In the genomic region with DNA sequence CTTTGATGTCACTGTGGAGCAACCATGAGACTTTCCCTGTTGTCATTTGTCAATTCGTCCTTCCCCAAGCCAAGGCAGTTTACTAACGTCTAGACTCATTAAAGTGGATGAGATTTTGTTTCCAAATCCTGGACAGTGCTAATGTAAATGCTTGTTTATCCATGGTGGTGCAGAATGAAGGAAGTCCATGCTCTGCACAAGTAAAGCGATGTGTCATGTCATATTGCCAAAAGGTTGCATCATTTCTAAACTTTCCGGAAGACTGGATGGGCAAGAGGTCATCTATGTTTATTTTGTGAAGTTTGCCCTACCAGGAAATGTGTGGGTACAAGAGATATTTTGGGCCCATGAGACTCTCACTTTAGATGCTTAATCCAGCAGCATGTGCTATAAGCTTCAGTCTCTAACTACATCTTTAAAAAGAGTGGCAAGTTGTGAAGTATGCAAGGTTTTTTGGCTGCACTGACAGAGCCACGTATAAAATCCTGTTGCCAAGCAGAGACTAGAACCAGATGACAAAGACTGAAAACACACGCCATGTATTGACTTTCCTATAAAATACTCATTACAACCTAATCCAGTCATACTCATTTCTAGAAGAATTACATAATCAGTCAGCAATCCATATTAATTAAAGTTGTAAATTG, we compare ENCODE assay signal across 1 cellular context.
TF ChIP-seq lines count a peak whose summit lies in the region.

No MANE protein-coding gene starts in this region.

TF ChIP-seq in K562, 482 proteins besides CTCF, POLR2A, EP300 and RAD21 (continued from another document and continues in another):
- no peak; the same call in 1 of the 2 replicates for TF ChIP-seq KHSRP (IDR thresholded peaks at IDR 0.05)
- TF ChIP-seq PHTF2 (CRISPR knock-in tag; IDR thresholded peaks at IDR 0.05): 0 out of 2 replicates have a peak, but pooled peaks have one; percentile 72
- TF ChIP-seq SAFB (IDR thresholded peaks at IDR 0.05; ENCODE audit: borderline replicate concordance, low read depth, low read length): no peak
- TF ChIP-seq, protein P1, sequence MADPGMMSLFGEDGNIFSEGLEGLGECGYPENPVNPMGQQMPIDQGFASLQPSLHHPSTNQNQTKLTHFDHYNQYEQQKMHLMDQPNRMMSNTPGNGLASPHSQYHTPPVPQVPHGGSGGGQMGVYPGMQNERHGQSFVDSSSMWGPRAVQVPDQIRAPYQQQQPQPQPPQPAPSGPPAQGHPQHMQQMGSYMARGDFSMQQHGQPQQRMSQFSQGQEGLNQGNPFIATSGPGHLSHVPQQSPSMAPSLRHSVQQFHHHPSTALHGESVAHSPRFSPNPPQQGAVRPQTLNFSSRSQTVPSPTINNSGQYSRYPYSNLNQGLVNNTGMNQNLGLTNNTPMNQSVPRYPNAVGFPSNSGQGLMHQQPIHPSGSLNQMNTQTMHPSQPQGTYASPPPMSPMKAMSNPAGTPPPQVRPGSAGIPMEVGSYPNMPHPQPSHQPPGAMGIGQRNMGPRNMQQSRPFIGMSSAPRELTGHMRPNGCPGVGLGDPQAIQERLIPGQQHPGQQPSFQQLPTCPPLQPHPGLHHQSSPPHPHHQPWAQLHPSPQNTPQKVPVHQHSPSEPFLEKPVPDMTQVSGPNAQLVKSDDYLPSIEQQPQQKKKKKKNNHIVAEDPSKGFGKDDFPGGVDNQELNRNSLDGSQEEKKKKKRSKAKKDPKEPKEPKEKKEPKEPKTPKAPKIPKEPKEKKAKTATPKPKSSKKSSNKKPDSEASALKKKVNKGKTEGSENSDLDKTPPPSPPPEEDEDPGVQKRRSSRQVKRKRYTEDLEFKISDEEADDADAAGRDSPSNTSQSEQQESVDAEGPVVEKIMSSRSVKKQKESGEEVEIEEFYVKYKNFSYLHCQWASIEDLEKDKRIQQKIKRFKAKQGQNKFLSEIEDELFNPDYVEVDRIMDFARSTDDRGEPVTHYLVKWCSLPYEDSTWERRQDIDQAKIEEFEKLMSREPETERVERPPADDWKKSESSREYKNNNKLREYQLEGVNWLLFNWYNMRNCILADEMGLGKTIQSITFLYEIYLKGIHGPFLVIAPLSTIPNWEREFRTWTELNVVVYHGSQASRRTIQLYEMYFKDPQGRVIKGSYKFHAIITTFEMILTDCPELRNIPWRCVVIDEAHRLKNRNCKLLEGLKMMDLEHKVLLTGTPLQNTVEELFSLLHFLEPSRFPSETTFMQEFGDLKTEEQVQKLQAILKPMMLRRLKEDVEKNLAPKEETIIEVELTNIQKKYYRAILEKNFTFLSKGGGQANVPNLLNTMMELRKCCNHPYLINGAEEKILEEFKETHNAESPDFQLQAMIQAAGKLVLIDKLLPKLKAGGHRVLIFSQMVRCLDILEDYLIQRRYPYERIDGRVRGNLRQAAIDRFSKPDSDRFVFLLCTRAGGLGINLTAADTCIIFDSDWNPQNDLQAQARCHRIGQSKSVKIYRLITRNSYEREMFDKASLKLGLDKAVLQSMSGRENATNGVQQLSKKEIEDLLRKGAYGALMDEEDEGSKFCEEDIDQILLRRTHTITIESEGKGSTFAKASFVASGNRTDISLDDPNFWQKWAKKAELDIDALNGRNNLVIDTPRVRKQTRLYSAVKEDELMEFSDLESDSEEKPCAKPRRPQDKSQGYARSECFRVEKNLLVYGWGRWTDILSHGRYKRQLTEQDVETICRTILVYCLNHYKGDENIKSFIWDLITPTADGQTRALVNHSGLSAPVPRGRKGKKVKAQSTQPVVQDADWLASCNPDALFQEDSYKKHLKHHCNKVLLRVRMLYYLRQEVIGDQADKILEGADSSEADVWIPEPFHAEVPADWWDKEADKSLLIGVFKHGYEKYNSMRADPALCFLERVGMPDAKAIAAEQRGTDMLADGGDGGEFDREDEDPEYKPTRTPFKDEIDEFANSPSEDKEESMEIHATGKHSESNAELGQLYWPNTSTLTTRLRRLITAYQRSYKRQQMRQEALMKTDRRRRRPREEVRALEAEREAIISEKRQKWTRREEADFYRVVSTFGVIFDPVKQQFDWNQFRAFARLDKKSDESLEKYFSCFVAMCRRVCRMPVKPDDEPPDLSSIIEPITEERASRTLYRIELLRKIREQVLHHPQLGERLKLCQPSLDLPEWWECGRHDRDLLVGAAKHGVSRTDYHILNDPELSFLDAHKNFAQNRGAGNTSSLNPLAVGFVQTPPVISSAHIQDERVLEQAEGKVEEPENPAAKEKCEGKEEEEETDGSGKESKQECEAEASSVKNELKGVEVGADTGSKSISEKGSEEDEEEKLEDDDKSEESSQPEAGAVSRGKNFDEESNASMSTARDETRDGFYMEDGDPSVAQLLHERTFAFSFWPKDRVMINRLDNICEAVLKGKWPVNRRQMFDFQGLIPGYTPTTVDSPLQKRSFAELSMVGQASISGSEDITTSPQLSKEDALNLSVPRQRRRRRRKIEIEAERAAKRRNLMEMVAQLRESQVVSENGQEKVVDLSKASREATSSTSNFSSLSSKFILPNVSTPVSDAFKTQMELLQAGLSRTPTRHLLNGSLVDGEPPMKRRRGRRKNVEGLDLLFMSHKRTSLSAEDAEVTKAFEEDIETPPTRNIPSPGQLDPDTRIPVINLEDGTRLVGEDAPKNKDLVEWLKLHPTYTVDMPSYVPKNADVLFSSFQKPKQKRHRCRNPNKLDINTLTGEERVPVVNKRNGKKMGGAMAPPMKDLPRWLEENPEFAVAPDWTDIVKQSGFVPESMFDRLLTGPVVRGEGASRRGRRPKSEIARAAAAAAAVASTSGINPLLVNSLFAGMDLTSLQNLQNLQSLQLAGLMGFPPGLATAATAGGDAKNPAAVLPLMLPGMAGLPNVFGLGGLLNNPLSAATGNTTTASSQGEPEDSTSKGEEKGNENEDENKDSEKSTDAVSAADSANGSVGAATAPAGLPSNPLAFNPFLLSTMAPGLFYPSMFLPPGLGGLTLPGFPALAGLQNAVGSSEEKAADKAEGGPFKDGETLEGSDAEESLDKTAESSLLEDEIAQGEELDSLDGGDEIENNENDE (IDR thresholded peaks at IDR 0.05; ENCODE audit: low read depth, low read length): no peak
- no peak for TF ChIP-seq TSC22D4 (tag; IDR thresholded peaks at IDR 0.05)
- TF ChIP-seq, protein P2, sequence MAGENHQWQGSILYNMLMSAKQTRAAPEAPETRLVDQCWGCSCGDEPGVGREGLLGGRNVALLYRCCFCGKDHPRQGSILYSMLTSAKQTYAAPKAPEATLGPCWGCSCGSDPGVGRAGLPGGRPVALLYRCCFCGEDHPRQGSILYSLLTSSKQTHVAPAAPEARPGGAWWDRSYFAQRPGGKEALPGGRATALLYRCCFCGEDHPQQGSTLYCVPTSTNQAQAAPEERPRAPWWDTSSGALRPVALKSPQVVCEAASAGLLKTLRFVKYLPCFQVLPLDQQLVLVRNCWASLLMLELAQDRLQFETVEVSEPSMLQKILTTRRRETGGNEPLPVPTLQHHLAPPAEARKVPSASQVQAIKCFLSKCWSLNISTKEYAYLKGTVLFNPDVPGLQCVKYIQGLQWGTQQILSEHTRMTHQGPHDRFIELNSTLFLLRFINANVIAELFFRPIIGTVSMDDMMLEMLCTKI (IDR thresholded peaks at IDR 0.05; ENCODE audit: partially characterized antibody): no peak
- TF ChIP-seq, protein P3, sequence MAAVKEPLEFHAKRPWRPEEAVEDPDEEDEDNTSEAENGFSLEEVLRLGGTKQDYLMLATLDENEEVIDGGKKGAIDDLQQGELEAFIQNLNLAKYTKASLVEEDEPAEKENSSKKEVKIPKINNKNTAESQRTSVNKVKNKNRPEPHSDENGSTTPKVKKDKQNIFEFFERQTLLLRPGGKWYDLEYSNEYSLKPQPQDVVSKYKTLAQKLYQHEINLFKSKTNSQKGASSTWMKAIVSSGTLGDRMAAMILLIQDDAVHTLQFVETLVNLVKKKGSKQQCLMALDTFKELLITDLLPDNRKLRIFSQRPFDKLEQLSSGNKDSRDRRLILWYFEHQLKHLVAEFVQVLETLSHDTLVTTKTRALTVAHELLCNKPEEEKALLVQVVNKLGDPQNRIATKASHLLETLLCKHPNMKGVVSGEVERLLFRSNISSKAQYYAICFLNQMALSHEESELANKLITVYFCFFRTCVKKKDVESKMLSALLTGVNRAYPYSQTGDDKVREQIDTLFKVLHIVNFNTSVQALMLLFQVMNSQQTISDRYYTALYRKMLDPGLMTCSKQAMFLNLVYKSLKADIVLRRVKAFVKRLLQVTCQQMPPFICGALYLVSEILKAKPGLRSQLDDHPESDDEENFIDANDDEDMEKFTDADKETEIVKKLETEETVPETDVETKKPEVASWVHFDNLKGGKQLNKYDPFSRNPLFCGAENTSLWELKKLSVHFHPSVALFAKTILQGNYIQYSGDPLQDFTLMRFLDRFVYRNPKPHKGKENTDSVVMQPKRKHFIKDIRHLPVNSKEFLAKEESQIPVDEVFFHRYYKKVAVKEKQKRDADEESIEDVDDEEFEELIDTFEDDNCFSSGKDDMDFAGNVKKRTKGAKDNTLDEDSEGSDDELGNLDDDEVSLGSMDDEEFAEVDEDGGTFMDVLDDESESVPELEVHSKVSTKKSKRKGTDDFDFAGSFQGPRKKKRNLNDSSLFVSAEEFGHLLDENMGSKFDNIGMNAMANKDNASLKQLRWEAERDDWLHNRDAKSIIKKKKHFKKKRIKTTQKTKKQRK (IDR thresholded peaks at IDR 0.05; ENCODE audit: borderline replicate concordance, low read depth, low read length): no peak
- no peak for TF ChIP-seq CBX1 (IDR thresholded peaks at IDR 0.05; ENCODE audit: low read depth)
- TF ChIP-seq CBFA2T3 (IDR thresholded peaks at IDR 0.05): no peak; the same call in 1 of the 2 replicates
- TF ChIP-seq GTF2E2 (tag; IDR thresholded peaks at IDR 0.05): peak; percentile 71
- TF ChIP-seq MAFK (IDR thresholded peaks at IDR 0.05; ENCODE audit: low read length): peak; percentile 53; the same call in 1 of the 2 replicates
- peak; percentile 46 for TF ChIP-seq NEUROD1 (IDR thresholded peaks at IDR 0.05; ENCODE audit: borderline replicate concordance, low read depth, low read length, partially characterized antibody)
- TF ChIP-seq NFYB (IDR thresholded peaks at IDR 0.05; ENCODE audit: extremely low read depth, insufficient read length): no peak
- TF ChIP-seq, protein P4, sequence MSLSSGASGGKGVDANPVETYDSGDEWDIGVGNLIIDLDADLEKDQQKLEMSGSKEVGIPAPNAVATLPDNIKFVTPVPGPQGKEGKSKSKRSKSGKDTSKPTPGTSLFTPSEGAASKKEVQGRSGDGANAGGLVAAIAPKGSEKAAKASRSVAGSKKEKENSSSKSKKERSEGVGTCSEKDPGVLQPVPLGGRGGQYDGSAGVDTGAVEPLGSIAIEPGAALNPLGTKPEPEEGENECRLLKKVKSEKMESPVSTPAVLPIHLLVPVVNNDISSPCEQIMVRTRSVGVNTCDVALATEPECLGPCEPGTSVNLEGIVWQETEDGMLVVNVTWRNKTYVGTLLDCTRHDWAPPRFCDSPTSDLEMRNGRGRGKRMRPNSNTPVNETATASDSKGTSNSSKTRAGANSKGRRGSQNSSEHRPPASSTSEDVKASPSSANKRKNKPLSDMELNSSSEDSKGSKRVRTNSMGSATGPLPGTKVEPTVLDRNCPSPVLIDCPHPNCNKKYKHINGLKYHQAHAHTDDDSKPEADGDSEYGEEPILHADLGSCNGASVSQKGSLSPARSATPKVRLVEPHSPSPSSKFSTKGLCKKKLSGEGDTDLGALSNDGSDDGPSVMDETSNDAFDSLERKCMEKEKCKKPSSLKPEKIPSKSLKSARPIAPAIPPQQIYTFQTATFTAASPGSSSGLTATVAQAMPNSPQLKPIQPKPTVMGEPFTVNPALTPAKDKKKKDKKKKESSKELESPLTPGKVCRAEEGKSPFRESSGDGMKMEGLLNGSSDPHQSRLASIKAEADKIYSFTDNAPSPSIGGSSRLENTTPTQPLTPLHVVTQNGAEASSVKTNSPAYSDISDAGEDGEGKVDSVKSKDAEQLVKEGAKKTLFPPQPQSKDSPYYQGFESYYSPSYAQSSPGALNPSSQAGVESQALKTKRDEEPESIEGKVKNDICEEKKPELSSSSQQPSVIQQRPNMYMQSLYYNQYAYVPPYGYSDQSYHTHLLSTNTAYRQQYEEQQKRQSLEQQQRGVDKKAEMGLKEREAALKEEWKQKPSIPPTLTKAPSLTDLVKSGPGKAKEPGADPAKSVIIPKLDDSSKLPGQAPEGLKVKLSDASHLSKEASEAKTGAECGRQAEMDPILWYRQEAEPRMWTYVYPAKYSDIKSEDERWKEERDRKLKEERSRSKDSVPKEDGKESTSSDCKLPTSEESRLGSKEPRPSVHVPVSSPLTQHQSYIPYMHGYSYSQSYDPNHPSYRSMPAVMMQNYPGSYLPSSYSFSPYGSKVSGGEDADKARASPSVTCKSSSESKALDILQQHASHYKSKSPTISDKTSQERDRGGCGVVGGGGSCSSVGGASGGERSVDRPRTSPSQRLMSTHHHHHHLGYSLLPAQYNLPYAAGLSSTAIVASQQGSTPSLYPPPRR (CRISPR knock-in tag; IDR thresholded peaks at IDR 0.05; ENCODE audit: borderline replicate concordance): no peak
- TF ChIP-seq SLC30A9 (CRISPR knock-in tag; IDR thresholded peaks at IDR 0.05): no peak
- TF ChIP-seq SETDB1 (IDR thresholded peaks at IDR 0.05; ENCODE audit: low read length): no peak
- TF ChIP-seq HIVEP1 (CRISPR knock-in tag; IDR thresholded peaks at IDR 0.05): 0 out of 2 replicates have a peak, but pooled peaks have one; percentile 66
- no peak for TF ChIP-seq ZNF12 (CRISPR knock-in tag; IDR thresholded peaks at IDR 0.05)
- TF ChIP-seq, protein P5, sequence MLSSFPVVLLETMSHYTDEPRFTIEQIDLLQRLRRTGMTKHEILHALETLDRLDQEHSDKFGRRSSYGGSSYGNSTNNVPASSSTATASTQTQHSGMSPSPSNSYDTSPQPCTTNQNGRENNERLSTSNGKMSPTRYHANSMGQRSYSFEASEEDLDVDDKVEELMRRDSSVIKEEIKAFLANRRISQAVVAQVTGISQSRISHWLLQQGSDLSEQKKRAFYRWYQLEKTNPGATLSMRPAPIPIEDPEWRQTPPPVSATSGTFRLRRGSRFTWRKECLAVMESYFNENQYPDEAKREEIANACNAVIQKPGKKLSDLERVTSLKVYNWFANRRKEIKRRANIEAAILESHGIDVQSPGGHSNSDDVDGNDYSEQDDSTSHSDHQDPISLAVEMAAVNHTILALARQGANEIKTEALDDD (IDR thresholded peaks at IDR 0.05): no peak
- TF ChIP-seq, protein P6, sequence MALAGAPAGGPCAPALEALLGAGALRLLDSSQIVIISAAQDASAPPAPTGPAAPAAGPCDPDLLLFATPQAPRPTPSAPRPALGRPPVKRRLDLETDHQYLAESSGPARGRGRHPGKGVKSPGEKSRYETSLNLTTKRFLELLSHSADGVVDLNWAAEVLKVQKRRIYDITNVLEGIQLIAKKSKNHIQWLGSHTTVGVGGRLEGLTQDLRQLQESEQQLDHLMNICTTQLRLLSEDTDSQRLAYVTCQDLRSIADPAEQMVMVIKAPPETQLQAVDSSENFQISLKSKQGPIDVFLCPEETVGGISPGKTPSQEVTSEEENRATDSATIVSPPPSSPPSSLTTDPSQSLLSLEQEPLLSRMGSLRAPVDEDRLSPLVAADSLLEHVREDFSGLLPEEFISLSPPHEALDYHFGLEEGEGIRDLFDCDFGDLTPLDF (CRISPR knock-in tag; IDR thresholded peaks at IDR 0.05): no peak
- no peak for TF ChIP-seq ZNF282 (CRISPR knock-in tag; IDR thresholded peaks at IDR 0.05)
- peak; percentile 60 for TF ChIP-seq GABPA (tag; conservative IDR thresholded peaks at IDR 0.05; ENCODE audit: low read depth)
- peak; percentile 93 for TF ChIP-seq FOXJ2 (tag; IDR thresholded peaks at IDR 0.05)
